Comparison of ENCODE assay signal across 1 cellular context in the genomic region with DNA sequence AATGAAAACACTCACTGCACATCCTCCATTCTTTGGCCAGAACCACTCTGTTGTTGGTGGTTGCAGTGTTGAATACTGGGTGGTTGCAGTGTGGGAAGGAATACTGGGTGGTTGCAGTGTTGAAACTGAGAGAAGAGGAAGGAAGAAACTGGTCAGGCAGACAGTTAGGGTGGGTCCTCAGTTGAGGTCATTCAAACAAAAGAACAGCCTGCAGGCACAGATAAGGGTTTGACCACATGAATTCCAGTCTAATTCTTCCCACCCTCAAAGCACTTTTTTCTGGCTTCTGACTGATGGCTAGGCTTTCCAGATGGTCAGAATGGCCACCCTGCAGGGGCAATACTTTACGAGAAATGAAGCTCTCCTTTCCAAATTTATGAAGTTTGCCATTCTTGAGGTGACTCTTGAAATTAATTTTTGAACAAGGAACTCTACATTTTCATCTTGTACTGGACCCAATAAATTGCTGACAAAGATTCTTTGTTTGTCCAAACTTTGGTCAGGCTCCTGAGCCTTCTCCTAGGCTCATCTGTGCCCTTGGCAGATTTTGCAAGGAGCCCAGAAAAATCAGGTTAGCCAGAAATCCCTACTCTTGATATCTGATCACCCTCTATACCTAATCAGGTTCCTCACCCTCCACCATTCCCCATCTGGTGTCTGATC.
TF ChIP-seq lines count a peak whose summit lies in the region.

No MANE protein-coding gene starts in this region.

TF ChIP-seq in K562, 482 proteins besides CTCF, POLR2A, EP300 and RAD21 (continued from another document and continues in another):
- TF ChIP-seq ZHX1 (conservative IDR thresholded peaks at IDR 0.05; ENCODE audit: low read length) (no peak), ZNF609 (CRISPR knock-in tag; IDR thresholded peaks at IDR 0.05; ENCODE audit: borderline replicate concordance) (no peak), ZNF253 (CRISPR knock-in tag; conservative IDR thresholded peaks at IDR 0.05) (no peak), CXXC5 (CRISPR knock-in tag; IDR thresholded peaks at IDR 0.05) (no peak; the same call in none of the 2 replicates), ZNF232 (CRISPR knock-in tag; IDR thresholded peaks at IDR 0.05) (no peak), ETV1 (tag; conservative IDR thresholded peaks at IDR 0.05; ENCODE audit: low read depth) (peak; percentile 32; the same call in 1 of the 2 replicates), KLF16 (IDR thresholded peaks at IDR 0.05) (peak; percentile 38; the same call in 1 of the 2 replicates), ZNF77 (CRISPR knock-in tag; IDR thresholded peaks at IDR 0.05) (no peak), CBX2 (IDR thresholded peaks at IDR 0.05; ENCODE audit: insufficient read depth, low read length, poor library complexity, severe bottlenecking) (no peak), HNRNPH1 (optimal IDR thresholded peaks at IDR 0.05; ENCODE audit: low read depth, low read length) (no peak), ZC3H11A (IDR thresholded peaks at IDR 0.05; ENCODE audit: low read depth, low read length) (no peak), LCOR (CRISPR knock-in tag; IDR thresholded peaks at IDR 0.05) (no peak), BRD4 (IDR thresholded peaks at IDR 0.05) (no peak), HMG20A (CRISPR knock-in tag; conservative IDR thresholded peaks at IDR 0.05) (no peak), GTF2F1 (IDR thresholded peaks at IDR 0.05; ENCODE audit: low read depth, low read length) (no peak), HNRNPUL1 (IDR thresholded peaks at IDR 0.05; ENCODE audit: low read length) (no peak), ZNF589 (CRISPR knock-in tag; IDR thresholded peaks at IDR 0.05; ENCODE audit: low read depth) (no peak), PML (IDR thresholded peaks at IDR 0.05; ENCODE audit: low read length) (no peak), ESRRB (CRISPR knock-in tag; IDR thresholded peaks at IDR 0.05; ENCODE audit: borderline replicate concordance) (no peak), MEF2D (tag; conservative IDR thresholded peaks at IDR 0.05; ENCODE audit: low read depth) (no peak), FOSL1 (tag; conservative IDR thresholded peaks at IDR 0.05) (no peak), ELK3 (CRISPR knock-in tag; IDR thresholded peaks at IDR 0.05) (no peak)
- TF ChIP-seq, protein P1, sequence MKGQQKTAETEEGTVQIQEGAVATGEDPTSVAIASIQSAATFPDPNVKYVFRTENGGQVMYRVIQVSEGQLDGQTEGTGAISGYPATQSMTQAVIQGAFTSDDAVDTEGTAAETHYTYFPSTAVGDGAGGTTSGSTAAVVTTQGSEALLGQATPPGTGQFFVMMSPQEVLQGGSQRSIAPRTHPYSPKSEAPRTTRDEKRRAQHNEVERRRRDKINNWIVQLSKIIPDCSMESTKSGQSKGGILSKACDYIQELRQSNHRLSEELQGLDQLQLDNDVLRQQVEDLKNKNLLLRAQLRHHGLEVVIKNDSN (CRISPR knock-in tag; IDR thresholded peaks at IDR 0.05), result no peak
- TF ChIP-seq, protein P2, sequence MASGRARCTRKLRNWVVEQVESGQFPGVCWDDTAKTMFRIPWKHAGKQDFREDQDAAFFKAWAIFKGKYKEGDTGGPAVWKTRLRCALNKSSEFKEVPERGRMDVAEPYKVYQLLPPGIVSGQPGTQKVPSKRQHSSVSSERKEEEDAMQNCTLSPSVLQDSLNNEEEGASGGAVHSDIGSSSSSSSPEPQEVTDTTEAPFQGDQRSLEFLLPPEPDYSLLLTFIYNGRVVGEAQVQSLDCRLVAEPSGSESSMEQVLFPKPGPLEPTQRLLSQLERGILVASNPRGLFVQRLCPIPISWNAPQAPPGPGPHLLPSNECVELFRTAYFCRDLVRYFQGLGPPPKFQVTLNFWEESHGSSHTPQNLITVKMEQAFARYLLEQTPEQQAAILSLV (tag; IDR thresholded peaks at IDR 0.05), result no peak
- TF ChIP-seq, protein P3, sequence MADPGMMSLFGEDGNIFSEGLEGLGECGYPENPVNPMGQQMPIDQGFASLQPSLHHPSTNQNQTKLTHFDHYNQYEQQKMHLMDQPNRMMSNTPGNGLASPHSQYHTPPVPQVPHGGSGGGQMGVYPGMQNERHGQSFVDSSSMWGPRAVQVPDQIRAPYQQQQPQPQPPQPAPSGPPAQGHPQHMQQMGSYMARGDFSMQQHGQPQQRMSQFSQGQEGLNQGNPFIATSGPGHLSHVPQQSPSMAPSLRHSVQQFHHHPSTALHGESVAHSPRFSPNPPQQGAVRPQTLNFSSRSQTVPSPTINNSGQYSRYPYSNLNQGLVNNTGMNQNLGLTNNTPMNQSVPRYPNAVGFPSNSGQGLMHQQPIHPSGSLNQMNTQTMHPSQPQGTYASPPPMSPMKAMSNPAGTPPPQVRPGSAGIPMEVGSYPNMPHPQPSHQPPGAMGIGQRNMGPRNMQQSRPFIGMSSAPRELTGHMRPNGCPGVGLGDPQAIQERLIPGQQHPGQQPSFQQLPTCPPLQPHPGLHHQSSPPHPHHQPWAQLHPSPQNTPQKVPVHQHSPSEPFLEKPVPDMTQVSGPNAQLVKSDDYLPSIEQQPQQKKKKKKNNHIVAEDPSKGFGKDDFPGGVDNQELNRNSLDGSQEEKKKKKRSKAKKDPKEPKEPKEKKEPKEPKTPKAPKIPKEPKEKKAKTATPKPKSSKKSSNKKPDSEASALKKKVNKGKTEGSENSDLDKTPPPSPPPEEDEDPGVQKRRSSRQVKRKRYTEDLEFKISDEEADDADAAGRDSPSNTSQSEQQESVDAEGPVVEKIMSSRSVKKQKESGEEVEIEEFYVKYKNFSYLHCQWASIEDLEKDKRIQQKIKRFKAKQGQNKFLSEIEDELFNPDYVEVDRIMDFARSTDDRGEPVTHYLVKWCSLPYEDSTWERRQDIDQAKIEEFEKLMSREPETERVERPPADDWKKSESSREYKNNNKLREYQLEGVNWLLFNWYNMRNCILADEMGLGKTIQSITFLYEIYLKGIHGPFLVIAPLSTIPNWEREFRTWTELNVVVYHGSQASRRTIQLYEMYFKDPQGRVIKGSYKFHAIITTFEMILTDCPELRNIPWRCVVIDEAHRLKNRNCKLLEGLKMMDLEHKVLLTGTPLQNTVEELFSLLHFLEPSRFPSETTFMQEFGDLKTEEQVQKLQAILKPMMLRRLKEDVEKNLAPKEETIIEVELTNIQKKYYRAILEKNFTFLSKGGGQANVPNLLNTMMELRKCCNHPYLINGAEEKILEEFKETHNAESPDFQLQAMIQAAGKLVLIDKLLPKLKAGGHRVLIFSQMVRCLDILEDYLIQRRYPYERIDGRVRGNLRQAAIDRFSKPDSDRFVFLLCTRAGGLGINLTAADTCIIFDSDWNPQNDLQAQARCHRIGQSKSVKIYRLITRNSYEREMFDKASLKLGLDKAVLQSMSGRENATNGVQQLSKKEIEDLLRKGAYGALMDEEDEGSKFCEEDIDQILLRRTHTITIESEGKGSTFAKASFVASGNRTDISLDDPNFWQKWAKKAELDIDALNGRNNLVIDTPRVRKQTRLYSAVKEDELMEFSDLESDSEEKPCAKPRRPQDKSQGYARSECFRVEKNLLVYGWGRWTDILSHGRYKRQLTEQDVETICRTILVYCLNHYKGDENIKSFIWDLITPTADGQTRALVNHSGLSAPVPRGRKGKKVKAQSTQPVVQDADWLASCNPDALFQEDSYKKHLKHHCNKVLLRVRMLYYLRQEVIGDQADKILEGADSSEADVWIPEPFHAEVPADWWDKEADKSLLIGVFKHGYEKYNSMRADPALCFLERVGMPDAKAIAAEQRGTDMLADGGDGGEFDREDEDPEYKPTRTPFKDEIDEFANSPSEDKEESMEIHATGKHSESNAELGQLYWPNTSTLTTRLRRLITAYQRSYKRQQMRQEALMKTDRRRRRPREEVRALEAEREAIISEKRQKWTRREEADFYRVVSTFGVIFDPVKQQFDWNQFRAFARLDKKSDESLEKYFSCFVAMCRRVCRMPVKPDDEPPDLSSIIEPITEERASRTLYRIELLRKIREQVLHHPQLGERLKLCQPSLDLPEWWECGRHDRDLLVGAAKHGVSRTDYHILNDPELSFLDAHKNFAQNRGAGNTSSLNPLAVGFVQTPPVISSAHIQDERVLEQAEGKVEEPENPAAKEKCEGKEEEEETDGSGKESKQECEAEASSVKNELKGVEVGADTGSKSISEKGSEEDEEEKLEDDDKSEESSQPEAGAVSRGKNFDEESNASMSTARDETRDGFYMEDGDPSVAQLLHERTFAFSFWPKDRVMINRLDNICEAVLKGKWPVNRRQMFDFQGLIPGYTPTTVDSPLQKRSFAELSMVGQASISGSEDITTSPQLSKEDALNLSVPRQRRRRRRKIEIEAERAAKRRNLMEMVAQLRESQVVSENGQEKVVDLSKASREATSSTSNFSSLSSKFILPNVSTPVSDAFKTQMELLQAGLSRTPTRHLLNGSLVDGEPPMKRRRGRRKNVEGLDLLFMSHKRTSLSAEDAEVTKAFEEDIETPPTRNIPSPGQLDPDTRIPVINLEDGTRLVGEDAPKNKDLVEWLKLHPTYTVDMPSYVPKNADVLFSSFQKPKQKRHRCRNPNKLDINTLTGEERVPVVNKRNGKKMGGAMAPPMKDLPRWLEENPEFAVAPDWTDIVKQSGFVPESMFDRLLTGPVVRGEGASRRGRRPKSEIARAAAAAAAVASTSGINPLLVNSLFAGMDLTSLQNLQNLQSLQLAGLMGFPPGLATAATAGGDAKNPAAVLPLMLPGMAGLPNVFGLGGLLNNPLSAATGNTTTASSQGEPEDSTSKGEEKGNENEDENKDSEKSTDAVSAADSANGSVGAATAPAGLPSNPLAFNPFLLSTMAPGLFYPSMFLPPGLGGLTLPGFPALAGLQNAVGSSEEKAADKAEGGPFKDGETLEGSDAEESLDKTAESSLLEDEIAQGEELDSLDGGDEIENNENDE (IDR thresholded peaks at IDR 0.05; ENCODE audit: low read depth, low read length), result no peak
- TF ChIP-seq, protein P4, sequence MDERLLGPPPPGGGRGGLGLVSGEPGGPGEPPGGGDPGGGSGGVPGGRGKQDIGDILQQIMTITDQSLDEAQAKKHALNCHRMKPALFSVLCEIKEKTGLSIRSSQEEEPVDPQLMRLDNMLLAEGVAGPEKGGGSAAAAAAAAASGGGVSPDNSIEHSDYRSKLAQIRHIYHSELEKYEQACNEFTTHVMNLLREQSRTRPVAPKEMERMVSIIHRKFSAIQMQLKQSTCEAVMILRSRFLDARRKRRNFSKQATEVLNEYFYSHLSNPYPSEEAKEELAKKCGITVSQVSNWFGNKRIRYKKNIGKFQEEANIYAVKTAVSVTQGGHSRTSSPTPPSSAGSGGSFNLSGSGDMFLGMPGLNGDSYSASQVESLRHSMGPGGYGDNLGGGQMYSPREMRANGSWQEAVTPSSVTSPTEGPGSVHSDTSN (CRISPR knock-in tag; IDR thresholded peaks at IDR 0.05; ENCODE audit: low read depth), result no peak
- TF ChIP-seq, protein P4 (tag; conservative IDR thresholded peaks at IDR 0.05; ENCODE audit: low read depth), result no peak
